In the genomic region with DNA sequence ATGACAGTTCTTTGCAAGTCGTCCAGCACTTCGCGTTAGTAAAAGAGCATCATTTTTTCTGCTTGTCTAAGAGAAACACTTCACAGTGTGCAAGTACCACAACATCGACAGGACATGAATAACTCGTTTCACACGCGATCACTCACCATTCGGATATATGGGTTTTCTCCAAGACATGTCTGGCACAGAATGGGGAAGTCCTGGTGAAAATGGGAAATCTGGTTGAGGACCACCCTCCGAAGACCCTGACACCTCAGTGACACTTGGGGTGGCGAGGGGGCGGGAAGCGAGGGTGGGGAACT, we compare ENCODE assay signal across 8 cellular contexts. TPM values are rescaled to one million over a fixed set of nuclear protein-coding genes. Genes with fewer than 3 reads are reported as not detected.
DNase-seq lines count a peak whose midpoint lies in the region; ATAC-seq and TF ChIP-seq lines count a peak whose summit lies in the region.

No MANE protein-coding gene starts in this region.

- POLR2A ChIA-PET in WTC11 (lab: Charles Lee), result interaction anchor here (0.9 to 1.9 kb wide), 13 partner anchors 11 to 228 kb away, joined by 3 to 26 read pairs (median 7); a partner anchor contains a TSS

- peak overlapping the region; percentile 76; the same call in 1 of the 2 replicates for H3K27ac ChIP-seq in Karpas-422 (ENCODE audit: low read length)

- CTCF ChIA-PET in WTC11 (lab: Charles Lee), result interaction anchor here (0.6 to 2.7 kb wide), 32 partner anchors 9 to 415 kb away, joined by 3 to 31 read pairs (median 4); a partner anchor contains a TSS

- no peaks in the 10 kb centered on the region for H3K9me2 ChIP-seq in Karpas-422 (replicated peaks; ENCODE audit: insufficient read depth, low read length)

- H3K4me2 ChIP-seq in Karpas-422 (ENCODE audit: low read depth, low read length, poor library complexity, severe bottlenecking) (peak overlapping the region; percentile 92), skeletal muscle satellite cell (ENCODE audit: low read length) (peak overlapping the region; percentile 93)

- peaks cover 5% of the 10 kb centered on the region; the same call in 1 of the 2 replicates for H4K20me1 ChIP-seq in Karpas-422 (ENCODE audit: insufficient read depth, low read depth, low read length)

- no peak overlapping the region for H3K27ac Mint-ChIP-seq in WTC11

- peak overlapping the region; percentile 100 for H3K9ac ChIP-seq in Karpas-422 (ENCODE audit: low read length)
- peak overlapping the region; percentile 99 for H3K9ac ChIP-seq in skeletal muscle satellite cell (ENCODE audit: low read depth, low read length)

- H3K36me3 Mint-ChIP-seq in WTC11, result peaks cover 33% of the 10 kb centered on the region

- H3K36me3 ChIP-seq in Karpas-422 (ENCODE audit: insufficient read depth, low read length) (peaks cover 34% of the 10 kb centered on the region; the same call in 1 of the 2 replicates), skeletal muscle satellite cell (ENCODE audit: insufficient read depth, low read length) (peaks cover 43% of the 10 kb centered on the region)

- no peaks in the 10 kb centered on the region; the same call in 1 of the 2 replicates for H3K27me3 Mint-ChIP-seq in WTC11 (ENCODE audit: low read depth)

- H3K9me3 Mint-ChIP-seq in WTC11, result no peaks in the 10 kb centered on the region

- H3K9me3 ChIP-seq in Karpas-422 (ENCODE audit: low read length), result no peaks in the 10 kb centered on the region
- H3K9me3 ChIP-seq in skeletal muscle satellite cell (replicated peaks; ENCODE audit: low read length), result no peaks in the 10 kb centered on the region

- H3K4me3 ChIP-seq in Karpas-422 (ENCODE audit: low read length), result peak overlapping the region; percentile 75
- H3K4me3 ChIP-seq in skeletal muscle satellite cell (ENCODE audit: low read length), result peak overlapping the region; percentile 100

- no peak overlapping the region for H3K4me3 Mint-ChIP-seq in WTC11

- no peak overlapping the region for H2AFZ ChIP-seq in Karpas-422 (ENCODE audit: low read length)

- DNase-seq in Karpas-422 (peak; percentile 49), RPMI8226 (no peak), NCI-H69 (lab: John Stamatoyannopoulos, UW) (no peak), WTC11 (ENCODE audit: low spot score) (no peak)

- peaks cover 2% of the 10 kb centered on the region; the same call in 1 of the 2 replicates for H3K4me1 Mint-ChIP-seq in WTC11

- peak; percentile 1 for ATAC-seq in GM19324 (IDR thresholded peaks at IDR 0.05; ENCODE audit: low FRiP score, unreplicated experiment)
- peak; percentile 19 for ATAC-seq in esophagus mucosa
- no peak for ATAC-seq in GM18909 (IDR thresholded peaks at IDR 0.05; ENCODE audit: poor library complexity, unreplicated experiment)
- ATAC-seq in WTC11, result no peak

- peaks cover 25% of the 10 kb centered on the region for H3K79me2 ChIP-seq in Karpas-422 (ENCODE audit: low read length)

- peaks cover 18% of the 10 kb centered on the region for H3K4me1 ChIP-seq in Karpas-422 (ENCODE audit: low read length)
- peaks cover 6% of the 10 kb centered on the region for H3K4me1 ChIP-seq in skeletal muscle satellite cell (ENCODE audit: control insufficient read depth, insufficient read depth, low read length)

- H3K27me3 ChIP-seq in Karpas-422 (ENCODE audit: low read length) (no peaks in the 10 kb centered on the region), skeletal muscle satellite cell (ENCODE audit: control insufficient read depth, insufficient read depth, low read length) (no peaks in the 10 kb centered on the region)

- no peak; the same call in 1 of the 2 replicates for TF ChIP-seq CTCF in WTC11 (IDR thresholded peaks at IDR 0.05)

TF ChIP-seq in WTC11, 78 proteins besides CTCF, POLR2A, EP300 and RAD21:
- TF ChIP-seq, protein P1, sequence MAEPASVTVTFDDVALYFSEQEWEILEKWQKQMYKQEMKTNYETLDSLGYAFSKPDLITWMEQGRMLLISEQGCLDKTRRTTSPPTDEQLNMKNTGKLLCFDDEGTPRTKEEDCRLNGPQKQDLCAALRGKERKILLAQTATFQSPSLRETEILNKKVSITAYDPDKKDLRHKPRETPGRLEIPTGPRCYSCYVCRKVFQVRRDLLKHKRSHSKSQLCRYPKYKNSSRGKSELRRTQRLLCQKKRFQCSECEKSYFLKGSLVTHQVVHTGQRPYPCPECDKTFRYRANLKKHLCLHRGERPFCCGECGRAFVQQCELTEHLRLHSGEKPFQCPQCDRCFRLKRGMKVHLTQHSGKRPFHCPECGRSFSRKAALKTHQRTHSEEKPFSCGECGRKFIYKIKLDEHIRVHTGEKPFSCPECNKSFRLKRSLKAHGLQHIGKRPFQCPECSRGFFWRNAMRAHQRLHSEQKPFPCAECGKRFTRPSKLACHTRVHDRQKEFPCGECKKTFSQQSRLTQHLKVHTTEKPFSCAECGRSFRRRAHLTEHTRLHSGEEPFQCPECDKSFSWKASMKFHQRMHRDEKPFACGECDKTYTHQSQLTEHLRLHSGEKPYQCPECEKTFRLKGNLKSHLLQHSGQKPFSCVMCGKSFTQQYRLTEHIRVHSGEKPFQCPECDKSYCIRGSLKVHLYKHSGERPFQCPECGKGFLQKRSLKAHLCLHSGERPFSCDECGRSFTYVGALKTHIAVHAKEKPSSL (CRISPR knock-in tag; conservative IDR thresholded peaks at IDR 0.05), result no peak
- TF ChIP-seq, protein P2, sequence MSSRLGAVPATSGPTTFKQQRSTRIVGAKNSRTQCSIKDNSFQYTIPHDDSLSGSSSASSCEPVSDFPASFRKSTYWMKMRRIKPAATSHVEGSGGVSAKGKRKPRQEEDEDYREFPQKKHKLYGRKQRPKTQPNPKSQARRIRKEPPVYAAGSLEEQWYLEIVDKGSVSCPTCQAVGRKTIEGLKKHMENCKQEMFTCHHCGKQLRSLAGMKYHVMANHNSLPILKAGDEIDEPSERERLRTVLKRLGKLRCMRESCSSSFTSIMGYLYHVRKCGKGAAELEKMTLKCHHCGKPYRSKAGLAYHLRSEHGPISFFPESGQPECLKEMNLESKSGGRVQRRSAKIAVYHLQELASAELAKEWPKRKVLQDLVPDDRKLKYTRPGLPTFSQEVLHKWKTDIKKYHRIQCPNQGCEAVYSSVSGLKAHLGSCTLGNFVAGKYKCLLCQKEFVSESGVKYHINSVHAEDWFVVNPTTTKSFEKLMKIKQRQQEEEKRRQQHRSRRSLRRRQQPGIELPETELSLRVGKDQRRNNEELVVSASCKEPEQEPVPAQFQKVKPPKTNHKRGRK (CRISPR knock-in tag; IDR thresholded peaks at IDR 0.05; ENCODE audit: borderline replicate concordance), result no peak

RNA-seq across cellular contexts. Expression of a gene that starts 0.6 kb away (rescaled TPM):
- total RNA-seq in Karpas-422 (2014; rRNA removed; shearing (Covaris generic); ENCODE audit: low replicate concordance), result 35.9 and 53.2 TPM in 2 replicates
- total RNA-seq in esophagus mucosa (24.4 TPM), WTC11 (2021) (28.7 to 34.0 TPM (median 31.6 TPM) in 3 replicates)
- 21.4 and 25.1 TPM in 2 replicates for total RNA-seq in skeletal muscle satellite cell (2012; rRNA removed)

RNA-seq across cellular contexts. Expression of a gene that starts 39.2 kb away (rescaled TPM):
- not detected in 2 replicates for total RNA-seq in Karpas-422 (2014; rRNA removed; shearing (Covaris generic); ENCODE audit: low replicate concordance)
- total RNA-seq in esophagus mucosa, result not detected
- under 0.01 TPM in 1 of 2 replicates, not detected in the other for total RNA-seq in skeletal muscle satellite cell (2012; rRNA removed)
- 11.6 to 14.5 TPM (median 13.7 TPM) in 3 replicates for total RNA-seq in WTC11 (2021)

RNA-seq across cellular contexts. Expression of a gene that starts 58.6 kb away (rescaled TPM):
- 20.5 and 37.5 TPM in 2 replicates for total RNA-seq in Karpas-422 (2014; rRNA removed; shearing (Covaris generic); ENCODE audit: low replicate concordance)
- total RNA-seq in esophagus mucosa (49.4 TPM), WTC11 (2021) (41.1 to 43.9 TPM (median 43.2 TPM) in 3 replicates)
- 59.6 and 62.6 TPM in 2 replicates for total RNA-seq in skeletal muscle satellite cell (2012; rRNA removed)

RNA-seq across cellular contexts. Expression of a gene that starts 59.8 kb away (rescaled TPM):
- total RNA-seq in Karpas-422 (2014; rRNA removed; shearing (Covaris generic); ENCODE audit: low replicate concordance), result not detected in 2 replicates
- total RNA-seq in esophagus mucosa (7.8 TPM), WTC11 (2021) (2.1 to 2.7 TPM (median 2.6 TPM) in 3 replicates)
- total RNA-seq in skeletal muscle satellite cell (2012; rRNA removed), result 2.3 and 3.3 TPM in 2 replicates

Comparison
In these comparisons a context has a peak if more than half of its experiments do, and no peak if none do; other contexts are left out.
1. ATAC-seq: peak in GM19324 (single experiment) and esophagus mucosa (single experiment); none in GM18909 (single experiment) and WTC11 (single experiment).
2. RNA of a gene that starts 39.2 kb away (total RNA-seq): 11.6 to 14.5 TPM in WTC11; not detected in esophagus mucosa (single experiment) and not detected in Karpas-422; every median in the first group is over 10 times any median in the second.